9 cellular contexts compared by ENCODE assay signal in genomic region chr10:119496282-119496681, GRCh38. TPM values are rescaled to one million over a fixed set of nuclear protein-coding genes. Genes with fewer than 3 reads are reported as not detected.
DNase-seq lines count a peak whose midpoint lies in the region; ATAC-seq lines count a peak whose summit lies in the region.
"Had no signal": no experiment of that assay in that cellular context is flagged by ENCODE, and none has a peak within 500 bp of the region (broad histone marks: within the 10 kb centered on the region; RNA-seq: fewer than 3 reads in every experiment).

No MANE protein-coding gene starts in this region.

- DNase-seq in kidney tubule cell (ENCODE audit: low spot score), result peak; percentile 29
- DNase-seq in pons (ENCODE audit: low spot score), result no peak
- DNase-seq in mucosa of gallbladder (ENCODE audit: low spot score), result no peak
- DNase-seq in putamen (ENCODE audit: low spot score), result no peak
- DNase-seq in DMS53 treated with DMSO at 0.1 percent for 48 hours (lab: John Stamatoyannopoulos, UW; ENCODE audit: unreplicated experiment), result no peak

- peak overlapping the region; percentile 26 for H3K27ac ChIP-seq in KOPT-K1 (ENCODE audit: low read depth, low read length, poor library complexity, severe bottlenecking)
- H3K27ac ChIP-seq: SJSA1 had no signal

- no peaks in the 10 kb centered on the region for H3K9me3 ChIP-seq in KOPT-K1 (ENCODE audit: insufficient read depth, low read length, poor library complexity, severe bottlenecking)
- H3K9me3 ChIP-seq: SJSA1 had no signal

- ATAC-seq in GM18502 (IDR thresholded peaks at IDR 0.05; ENCODE audit: poor library complexity, unreplicated experiment) (peak; percentile 85), GM21619 (IDR thresholded peaks at IDR 0.05; ENCODE audit: unreplicated experiment) (peak; percentile 88)

- peaks cover 28% of the 10 kb centered on the region for H3K36me3 ChIP-seq in KOPT-K1 (ENCODE audit: insufficient read depth, low read length)
- H3K36me3 ChIP-seq: SJSA1 had no signal

RNA-seq across cellular contexts. Expression of gene RGS10, which starts 46.2 kb away (rescaled TPM):
- total RNA-seq in mucosa of gallbladder, result 42.7 TPM
